Comparison of ENCODE assay signal across 11 cellular contexts in genomic region chr13:40637644-40638043, GRCh38.
DNase-seq lines count a peak whose midpoint lies in the region; ATAC-seq lines count a peak whose summit lies in the region.
"Had no signal": no experiment of that assay in that cellular context is flagged by ENCODE, and none has a peak within 500 bp of the region (broad histone marks: within the 10 kb centered on the region; RNA-seq: fewer than 3 reads in every experiment).

No MANE protein-coding gene starts in this region.

- H3K36me3 ChIP-seq in ACC112 (ENCODE audit: insufficient read depth, low read length): no peaks in the 10 kb centered on the region
- no peaks in the 10 kb centered on the region for H3K36me3 ChIP-seq in mucosa of rectum (ENCODE audit: control insufficient read depth in 2 of 2, insufficient read depth in 2 of 2, low read length in 2 of 2)

- intact Hi-C loops in dendritic cell treated with granulocyte-macrophage colony-stimulating factor and Interleukin-4, amounts not matched to agents 40 ng/mL and 50 ng/mL, for 4 days (cut with micrococcal nuclease): loop anchor here (2.0 kb wide), 1 partner anchor 27 kb away; no protein-coding TSS in a partner anchor

- peak; percentile 45 for ATAC-seq in HG02759 (IDR thresholded peaks at IDR 0.05; ENCODE audit: unreplicated experiment)

- no peak overlapping the region for H2AFZ ChIP-seq in ACC112 (ENCODE audit: low read length, unreplicated experiment)

- no peak for DNase-seq in amniotic stem cell (lab: John Stamatoyannopoulos, UW)
- DNase-seq in SKM-1 (lab: John Stamatoyannopoulos, UW; ENCODE audit: unreplicated experiment): no peak
- no peak for DNase-seq in DMS53 (lab: John Stamatoyannopoulos, UW)
- DNase-seq in GF-D8 (lab: John Stamatoyannopoulos, UW): no peak
- DNase-seq: effector CD8-positive, alpha-beta T cell; glutamatergic neuron; NCI-H774 had no signal

- H3K4me1 ChIP-seq in ACC112 (ENCODE audit: control insufficient read depth, insufficient read depth, low read length, unreplicated experiment) (peaks cover 24% of the 10 kb centered on the region), mucosa of rectum (ENCODE audit: control insufficient read depth in 2 of 2, insufficient read depth in 2 of 2, low read length in 2 of 2) (peaks cover 23 to 35% of the 10 kb centered on the region in 2 donors)

- no peaks in the 10 kb centered on the region for H3K27me3 ChIP-seq in ACC112 (ENCODE audit: insufficient read depth, low read length)
- no peaks in the 10 kb centered on the region for H3K27me3 ChIP-seq in mucosa of rectum (ENCODE audit: control insufficient read depth in 2 of 2, insufficient read depth in 2 of 2, low read length in 2 of 2)

- no peak overlapping the region for H3K4me3 Mint-ChIP-seq in dendritic cell treated with granulocyte-macrophage colony-stimulating factor and Interleukin-4, amounts not matched to agents 40 ng/mL and 50 ng/mL, for 4 days

- no peaks in the 10 kb centered on the region for H3K36me3 Mint-ChIP-seq in dendritic cell treated with granulocyte-macrophage colony-stimulating factor and Interleukin-4, amounts not matched to agents 40 ng/mL and 50 ng/mL, for 4 days (ENCODE audit: low read depth)

- peak overlapping the region; percentile 78; the same call in 1 of the 2 replicates for H3K27ac ChIP-seq in ACC112 (ENCODE audit: low read depth, low read length)
- H3K27ac ChIP-seq in mucosa of rectum (ENCODE audit: low read depth in 2 of 2, low read length in 2 of 2): peak overlapping the region; percentile 41 to 46

- no peaks in the 10 kb centered on the region for H3K9me3 Mint-ChIP-seq in dendritic cell treated with granulocyte-macrophage colony-stimulating factor and Interleukin-4, amounts not matched to agents 40 ng/mL and 50 ng/mL, for 4 days

- H3K79me2 ChIP-seq in ACC112 (ENCODE audit: control insufficient read depth, insufficient read depth, low read length, unreplicated experiment): peaks cover 43% of the 10 kb centered on the region

- no peaks in the 10 kb centered on the region for H3K9me3 ChIP-seq in mucosa of rectum (ENCODE audit: control insufficient read depth in 2 of 2, low read length in 2 of 2)

- peak overlapping the region; percentile 74 for H3K27ac Mint-ChIP-seq in dendritic cell treated with granulocyte-macrophage colony-stimulating factor and Interleukin-4, amounts not matched to agents 40 ng/mL and 50 ng/mL, for 4 days

- H3K9ac ChIP-seq in mucosa of rectum (ENCODE audit: low read depth in 1 of 2, low read length in 2 of 2): peak overlapping the region in 1 of 2 donors; percentile 11

- H3K4me3 ChIP-seq in ACC112 (ENCODE audit: low read depth, low read length) (no peak overlapping the region), mucosa of rectum (ENCODE audit: low read length in 2 of 2) (peak overlapping the region in 1 of 2 donors; percentile 17)

- peaks cover 66% of the 10 kb centered on the region for H3K4me1 Mint-ChIP-seq in dendritic cell treated with granulocyte-macrophage colony-stimulating factor and Interleukin-4, amounts not matched to agents 40 ng/mL and 50 ng/mL, for 4 days (ENCODE audit: low read depth)

- H3K27me3 Mint-ChIP-seq in dendritic cell treated with granulocyte-macrophage colony-stimulating factor and Interleukin-4, amounts not matched to agents 40 ng/mL and 50 ng/mL, for 4 days: no peaks in the 10 kb centered on the region
